In the genomic region with DNA sequence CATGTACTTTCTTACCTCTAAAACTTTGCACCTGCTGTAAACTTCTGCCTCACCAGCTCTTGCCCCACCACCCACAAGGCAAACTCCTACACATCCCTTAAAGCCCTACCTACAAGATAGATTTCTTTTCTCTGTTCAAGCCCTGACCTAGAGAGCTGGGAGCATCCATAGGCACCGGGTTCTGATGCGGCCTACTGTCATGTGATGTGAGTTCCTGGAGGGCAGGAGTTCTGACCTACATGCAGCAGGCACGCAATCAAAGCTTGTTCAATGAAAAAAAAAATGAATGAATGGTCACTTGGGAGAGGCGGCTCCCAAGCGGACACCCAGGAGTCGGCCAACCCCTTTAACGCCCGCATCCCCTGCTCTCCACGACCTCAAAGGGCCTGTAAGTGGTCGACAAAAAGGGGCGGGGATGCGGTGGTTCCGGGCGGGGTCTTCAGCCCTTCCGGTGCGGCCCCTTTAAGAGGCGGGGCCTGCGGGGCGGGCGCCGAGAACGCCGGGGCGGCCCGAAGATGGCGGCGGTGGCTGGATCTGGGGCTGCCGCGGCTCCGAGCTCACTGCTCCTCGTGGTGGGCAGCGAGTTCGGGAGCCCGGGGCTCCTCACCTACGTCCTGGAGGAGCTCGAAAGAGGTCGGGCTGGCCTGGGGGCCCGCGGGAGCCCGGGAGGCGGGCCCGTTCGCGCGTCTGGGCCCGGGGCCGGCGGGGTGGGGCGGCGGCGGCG, we compare ENCODE assay signal across 8 cellular contexts. TPM values are rescaled to one million over a fixed set of nuclear protein-coding genes. Genes with fewer than 3 reads are reported as not detected.
DNase-seq lines count a peak whose midpoint lies in the region; ATAC-seq and TF ChIP-seq lines count a peak whose summit lies in the region.

Gene MAP1S, plus strand, starts transcription at position 493 of the 724 bp plus-strand sequence. Its CDS starts 23 bp downstream, at position 516.

- H4K5ac ChIP-seq in H9 (ENCODE audit: insufficient read length, low read depth, low read length), result no peak within 1 kb of the TSS

- H3K9me3 Mint-ChIP-seq in H9 (no peaks in the 10 kb centered on the region; a peak in 1 of 5 replicates), WTC11 (no peaks in the 10 kb centered on the region)

- H3K9me3 ChIP-seq in ES-I3 (ENCODE audit: control insufficient read depth, insufficient read depth, low read length) (no peaks in the 10 kb centered on the region), H9 (ENCODE audit: control insufficient read depth, low read depth, low read length) (no peaks in the 10 kb centered on the region)

- no peaks in the 10 kb centered on the region for H3K27me3 ChIP-seq in H9 (ENCODE audit: insufficient read depth, low read length)

- H2BK120ac ChIP-seq in H9 (ENCODE audit: low read depth, low read length, poor library complexity, severe bottlenecking), result no peak within 1 kb of the TSS

- H3K79me2 ChIP-seq in H9 (ENCODE audit: insufficient read depth, low read length), result peaks cover 14% of the 10 kb centered on the region; the same call in 1 of the 2 replicates

- peaks cover 15 to 29% (median 24%) of the 10 kb centered on the region in 3 experiments; a peak in 6 of 7 replicates for H3K36me3 Mint-ChIP-seq in H9 (ENCODE audit: insufficient read depth in 1 of 3, low read depth in 3 of 3)
- H3K36me3 Mint-ChIP-seq in WTC11, result peaks cover 9% of the 10 kb centered on the region

- H2BK15ac ChIP-seq in H9 (ENCODE audit: low read depth, low read length), result no peak within 1 kb of the TSS

- peaks cover 14% of the 10 kb centered on the region for H3K79me1 ChIP-seq in H9 (ENCODE audit: insufficient read depth, low read depth, low read length, poor library complexity, severe bottlenecking)

- no peak within 1 kb of the TSS for H3T11ph ChIP-seq in H9 (ENCODE audit: low read length)

- H3K4me3 ChIP-seq in cardiac fibroblast (replicated peaks in 1 of 2; ENCODE audit: low read depth in 2 of 2, low read length in 2 of 2), result peak within 1 kb of the TSS; percentile 93 to 99

- peak; percentile 91 for DNase-seq in H9
- peak; percentile 85 for DNase-seq in NCI-H146 (lab: John Stamatoyannopoulos, UW)
- DNase-seq in WTC11 (ENCODE audit: low spot score), result peak; percentile 89
- DNase-seq in cardiac fibroblast (ENCODE audit: low read depth in 2 of 2), result peak; percentile 53 to 67
- peak; percentile 45 for DNase-seq in iris pigment epithelial cell (ENCODE audit: low read depth)
- peak in 2 of 3 donors; percentile 52 to 55 for DNase-seq in stimulated activated CD4-positive, alpha-beta T cell treated with anti-CD3 and anti-CD28 coated beads, Interleukin-12 subunit alpha, Interleukin-12 subunit beta, amount 100 ng/mL, for 48 hours (ENCODE audit: low read depth in 2 of 3, low spot score in 1 of 3)
- no peak for DNase-seq in NCI-H2107 (lab: John Stamatoyannopoulos, UW)

- H3K4me2 ChIP-seq in H9 (ENCODE audit: insufficient read depth, insufficient read length, low read length), result peak within 1 kb of the TSS; percentile 95

- H2BK20ac ChIP-seq in H9 (ENCODE audit: low read depth, low read length, poor library complexity, severe bottlenecking), result no peak within 1 kb of the TSS

- no peak within 1 kb of the TSS for H2BK12ac ChIP-seq in H9 (ENCODE audit: insufficient read length, low read depth, low read length)

- TF ChIP-seq CTCF in H9 (conservative IDR thresholded peaks at IDR 0.05) (no peak), WTC11 (IDR thresholded peaks at IDR 0.05) (no peak), cardiac fibroblast (IDR thresholded peaks at IDR 0.05; ENCODE audit: low read depth, low read length) (no peak)

- H4K8ac ChIP-seq in H9 (replicated peaks; ENCODE audit: insufficient read length, low read depth, low read length), result no peak within 1 kb of the TSS

- no peak within 1 kb of the TSS for H2AK5ac ChIP-seq in H9 (ENCODE audit: insufficient read length, low read length)

- CTCF ChIA-PET in WTC11 (lab: Charles Lee), result interaction anchor here (0.9 to 3.3 kb wide), 7 partner anchors 12 to 140 kb away, joined by 3 to 17 read pairs (median 6); partner anchors contain the start of gene RPL18A

- no peak within 1 kb of the TSS for H3K18ac ChIP-seq in H9 (ENCODE audit: insufficient read length, low read depth, low read length)

- peak within 1 kb of the TSS; percentile 59 to 93 (median 91); a peak in 6 of 7 replicates for H3K27ac Mint-ChIP-seq in H9
- H3K27ac Mint-ChIP-seq in WTC11, result peak within 1 kb of the TSS; percentile 90

- H2AFZ ChIP-seq in H9 (ENCODE audit: low read length), result no peak within 1 kb of the TSS

- H3K56ac ChIP-seq in H9 (ENCODE audit: insufficient read length, low read depth, low read length), result no peak within 1 kb of the TSS

- H4K91ac ChIP-seq in H9 (ENCODE audit: insufficient read length, low read depth, low read length), result no peak within 1 kb of the TSS

- peak; percentile 95 for ATAC-seq in WTC11

- H4K20me1 ChIP-seq in H9 (ENCODE audit: control insufficient read depth, insufficient read depth, insufficient read length), result no peaks in the 10 kb centered on the region

- no peak within 1 kb of the TSS for H3K27ac ChIP-seq in H9 (ENCODE audit: insufficient read length, low read depth, low read length)

- no peak within 1 kb of the TSS for H3K23ac ChIP-seq in H9 (ENCODE audit: insufficient read length, low read depth, low read length)

- H3K4ac ChIP-seq in H9 (ENCODE audit: low read depth, low read length), result no peak within 1 kb of the TSS

- H3K4me3 Mint-ChIP-seq in H9 (peak within 1 kb of the TSS; percentile 82 to 88), WTC11 (peak within 1 kb of the TSS; percentile 85)

- no CpG with 5 or more reads among the region's 52 CpGs for WGBS in H9 (ENCODE audit: extremely low coverage, insufficient read length, low lambda C conversion rate)

- peaks cover 6% of the 10 kb centered on the region for H3K23me2 ChIP-seq in H9 (ENCODE audit: insufficient read length, low read depth, low read length, poor library complexity, severe bottlenecking)

- H3K4me1 Mint-ChIP-seq in H9 (peaks cover 22 to 30% of the 10 kb centered on the region in 2 experiments), WTC11 (peaks cover 27% of the 10 kb centered on the region)

- H3K9ac ChIP-seq in ES-I3 (ENCODE audit: low read depth, low read length), result peak within 1 kb of the TSS; percentile 81
- peak within 1 kb of the TSS; percentile 45 for H3K9ac ChIP-seq in H9 (ENCODE audit: extremely low read depth, insufficient read length, low read length)

- H3K14ac ChIP-seq in H9 (ENCODE audit: insufficient read depth, low read length), result peak within 1 kb of the TSS; percentile 13

- H2BK5ac ChIP-seq in H9 (ENCODE audit: insufficient read length, low read length), result no peak within 1 kb of the TSS

- POLR2A ChIA-PET in WTC11 (lab: Charles Lee), result interaction anchor here (0.9 to 1.3 kb wide), 3 partner anchors 22 to 143 kb away, joined by 3 to 4 read pairs (median 4); no protein-coding TSS in a partner anchor

- H3K36me3 ChIP-seq in ES-I3 (ENCODE audit: insufficient read depth, low read length), result peaks cover 5% of the 10 kb centered on the region

- H3K27me3 Mint-ChIP-seq in H9 (ENCODE audit: low read depth) (no peaks in the 10 kb centered on the region), WTC11 (ENCODE audit: low read depth) (no peaks in the 10 kb centered on the region)

- H3K4me1 ChIP-seq in ES-I3 (ENCODE audit: insufficient read depth, low read length) (peaks cover 11% of the 10 kb centered on the region), H9 (ENCODE audit: insufficient read depth, low read length) (peaks cover 7% of the 10 kb centered on the region)

TF ChIP-seq in WTC11, 78 proteins besides CTCF, POLR2A, EP300 and RAD21 (continues in another document):
- no peak for TF ChIP-seq ZNF671 (CRISPR knock-in tag; IDR thresholded peaks at IDR 0.05)
- TF ChIP-seq, protein P1, sequence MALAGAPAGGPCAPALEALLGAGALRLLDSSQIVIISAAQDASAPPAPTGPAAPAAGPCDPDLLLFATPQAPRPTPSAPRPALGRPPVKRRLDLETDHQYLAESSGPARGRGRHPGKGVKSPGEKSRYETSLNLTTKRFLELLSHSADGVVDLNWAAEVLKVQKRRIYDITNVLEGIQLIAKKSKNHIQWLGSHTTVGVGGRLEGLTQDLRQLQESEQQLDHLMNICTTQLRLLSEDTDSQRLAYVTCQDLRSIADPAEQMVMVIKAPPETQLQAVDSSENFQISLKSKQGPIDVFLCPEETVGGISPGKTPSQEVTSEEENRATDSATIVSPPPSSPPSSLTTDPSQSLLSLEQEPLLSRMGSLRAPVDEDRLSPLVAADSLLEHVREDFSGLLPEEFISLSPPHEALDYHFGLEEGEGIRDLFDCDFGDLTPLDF (CRISPR knock-in tag; IDR thresholded peaks at IDR 0.05), result no peak
- TF ChIP-seq, protein P2, sequence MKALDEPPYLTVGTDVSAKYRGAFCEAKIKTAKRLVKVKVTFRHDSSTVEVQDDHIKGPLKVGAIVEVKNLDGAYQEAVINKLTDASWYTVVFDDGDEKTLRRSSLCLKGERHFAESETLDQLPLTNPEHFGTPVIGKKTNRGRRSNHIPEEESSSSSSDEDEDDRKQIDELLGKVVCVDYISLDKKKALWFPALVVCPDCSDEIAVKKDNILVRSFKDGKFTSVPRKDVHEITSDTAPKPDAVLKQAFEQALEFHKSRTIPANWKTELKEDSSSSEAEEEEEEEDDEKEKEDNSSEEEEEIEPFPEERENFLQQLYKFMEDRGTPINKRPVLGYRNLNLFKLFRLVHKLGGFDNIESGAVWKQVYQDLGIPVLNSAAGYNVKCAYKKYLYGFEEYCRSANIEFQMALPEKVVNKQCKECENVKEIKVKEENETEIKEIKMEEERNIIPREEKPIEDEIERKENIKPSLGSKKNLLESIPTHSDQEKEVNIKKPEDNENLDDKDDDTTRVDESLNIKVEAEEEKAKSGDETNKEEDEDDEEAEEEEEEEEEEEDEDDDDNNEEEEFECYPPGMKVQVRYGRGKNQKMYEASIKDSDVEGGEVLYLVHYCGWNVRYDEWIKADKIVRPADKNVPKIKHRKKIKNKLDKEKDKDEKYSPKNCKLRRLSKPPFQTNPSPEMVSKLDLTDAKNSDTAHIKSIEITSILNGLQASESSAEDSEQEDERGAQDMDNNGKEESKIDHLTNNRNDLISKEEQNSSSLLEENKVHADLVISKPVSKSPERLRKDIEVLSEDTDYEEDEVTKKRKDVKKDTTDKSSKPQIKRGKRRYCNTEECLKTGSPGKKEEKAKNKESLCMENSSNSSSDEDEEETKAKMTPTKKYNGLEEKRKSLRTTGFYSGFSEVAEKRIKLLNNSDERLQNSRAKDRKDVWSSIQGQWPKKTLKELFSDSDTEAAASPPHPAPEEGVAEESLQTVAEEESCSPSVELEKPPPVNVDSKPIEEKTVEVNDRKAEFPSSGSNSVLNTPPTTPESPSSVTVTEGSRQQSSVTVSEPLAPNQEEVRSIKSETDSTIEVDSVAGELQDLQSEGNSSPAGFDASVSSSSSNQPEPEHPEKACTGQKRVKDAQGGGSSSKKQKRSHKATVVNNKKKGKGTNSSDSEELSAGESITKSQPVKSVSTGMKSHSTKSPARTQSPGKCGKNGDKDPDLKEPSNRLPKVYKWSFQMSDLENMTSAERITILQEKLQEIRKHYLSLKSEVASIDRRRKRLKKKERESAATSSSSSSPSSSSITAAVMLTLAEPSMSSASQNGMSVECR (CRISPR knock-in tag; IDR thresholded peaks at IDR 0.05; ENCODE audit: borderline replicate concordance), result peak; percentile 81; the same call in 1 of the 2 replicates

RNA-seq across cellular contexts. Expression of gene MAP1S, which starts in this region (rescaled TPM):
- total RNA-seq in H9 (2021), result 158 and 160 TPM in 2 replicates
- total RNA-seq in WTC11 (2021), result 115 to 124 TPM (median 120 TPM) in 3 replicates
